16 cellular contexts compared by ENCODE assay signal in the genomic region with DNA sequence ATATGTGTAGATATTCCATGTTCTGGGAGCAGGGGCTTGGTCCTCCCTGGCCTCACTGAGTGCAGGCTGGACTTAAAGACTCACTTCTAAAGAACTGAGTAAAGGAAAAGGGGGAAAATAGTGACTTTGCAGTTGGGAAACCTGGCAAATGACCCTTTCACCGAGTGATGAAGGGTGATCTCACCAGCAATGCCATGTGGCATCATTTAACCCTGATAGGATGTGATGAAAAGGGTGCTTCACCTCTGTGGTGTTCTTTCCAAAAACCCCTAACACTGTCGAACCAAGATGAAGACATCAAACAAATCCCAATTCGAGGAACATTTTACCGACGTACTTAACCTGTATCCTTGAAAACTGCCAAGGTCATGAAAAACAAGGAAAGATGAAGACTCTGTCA.
A peak's percentile ranks its signal among the peaks of the same experiment; 100 is the strongest.
DNase-seq lines count a peak whose midpoint lies in the region; ATAC-seq and TF ChIP-seq lines count a peak whose summit lies in the region.
"Had no signal": no experiment of that assay in that cellular context is flagged by ENCODE, and none has a peak within 500 bp of the region (broad histone marks: within the 10 kb centered on the region; RNA-seq: fewer than 3 reads in every experiment).

No MANE protein-coding gene starts in this region.

- H3K4me1 ChIP-seq in SJSA1 (replicated peaks), result peaks cover 46% of the 10 kb centered on the region

- H3K4me1 Mint-ChIP-seq in activated T-cell treated with anti-CD3 and anti-CD28 coated beads, Interleukin-2, amount 50 U/mL, for 72 hours (ENCODE audit: low read depth), result peaks cover 45% of the 10 kb centered on the region
- H3K4me1 Mint-ChIP-seq in chondrocyte (ENCODE audit: low read depth), result peaks cover 30% of the 10 kb centered on the region

- no peaks in the 10 kb centered on the region for H3K9me3 ChIP-seq in SJSA1 (replicated peaks)

- no peak for DNase-seq in activated T-cell treated with anti-CD3 and anti-CD28 coated beads, Interleukin-2, amount 50 U/mL, for 72 hours
- DNase-seq in activated T-cell treated with anti-CD3 and anti-CD28 coated beads for 4 hours (no peak), SJSA1 (ENCODE audit: low read depth in 1 of 2, low spot score in 2 of 2) (no peak), fibroblast of mammary gland (ENCODE audit: low read depth) (peak; percentile 70), NCI-H2081 (lab: John Stamatoyannopoulos, UW) (no peak), chondrocyte (ENCODE audit: low spot score) (no peak), kidney glomerular epithelial cell (lab: John Stamatoyannopoulos, UW) (no peak)
- no peak for DNase-seq in stimulated activated CD8-positive, alpha-beta memory T cell treated with anti-CD3 and anti-CD28 coated beads, Interleukin-4, amount 100 ng/mL, for 48 hours
- DNase-seq: C1 segment of cervical spinal cord, DMS53, NCI-H2107, NCI-H226, NCI-H526 treated with DMSO at 0.1 percent for 48 hours, Right ventricle myocardium superior had no signal

- H3K27ac Mint-ChIP-seq in activated T-cell treated with anti-CD3 and anti-CD28 coated beads, Interleukin-2, amount 50 U/mL, for 72 hours, result peak overlapping the region; percentile 13
- H3K27ac Mint-ChIP-seq in chondrocyte (ENCODE audit: unreplicated experiment), result no peak overlapping the region

- H3K9me3 Mint-ChIP-seq in activated T-cell treated with anti-CD3 and anti-CD28 coated beads, Interleukin-2, amount 50 U/mL, for 72 hours, result no peaks in the 10 kb centered on the region
- H3K9me3 Mint-ChIP-seq in chondrocyte (ENCODE audit: low read depth), result no peaks in the 10 kb centered on the region

- TF ChIP-seq CTCF in fibroblast of mammary gland (conservative IDR thresholded peaks at IDR 0.05; ENCODE audit: control insufficient read depth, insufficient read depth, low read depth, low read length), result no peak
- no peak for TF ChIP-seq CTCF in chondrocyte (IDR thresholded peaks at IDR 0.05)

- peak overlapping the region; percentile 76 for H3K27ac ChIP-seq in SJSA1
- H3K27ac ChIP-seq: 22Rv1 had no signal

- no peak for ATAC-seq in activated T-cell treated with anti-CD3 and anti-CD28 coated beads, Interleukin-2, amount 50 U/mL, for 72 hours (replicated peaks in 1 of 2)
- ATAC-seq: GM12878 had no signal

- no peaks in the 10 kb centered on the region for H3K36me3 ChIP-seq in SJSA1

- H3K36me3 Mint-ChIP-seq in activated T-cell treated with anti-CD3 and anti-CD28 coated beads, Interleukin-2, amount 50 U/mL, for 72 hours (ENCODE audit: insufficient read depth in 2 of 2), result peaks cover 5 to 15% of the 10 kb centered on the region in 2 donors
- no peaks in the 10 kb centered on the region for H3K36me3 Mint-ChIP-seq in chondrocyte (ENCODE audit: low read depth)

- no peaks in the 10 kb centered on the region for H3K27me3 ChIP-seq in SJSA1 (replicated peaks)

- H3K4me3 Mint-ChIP-seq in activated T-cell treated with anti-CD3 and anti-CD28 coated beads, Interleukin-2, amount 50 U/mL, for 72 hours, result no peak overlapping the region
- no peak overlapping the region for H3K4me3 Mint-ChIP-seq in chondrocyte (ENCODE audit: unreplicated experiment)

- H3K4me3 ChIP-seq in SJSA1 (no peak overlapping the region), fibroblast of mammary gland (ENCODE audit: control insufficient read depth, low read depth, low read length) (no peak overlapping the region)
- H3K4me3 ChIP-seq: GM12878 had no signal

- no peaks in the 10 kb centered on the region for H3K27me3 Mint-ChIP-seq in activated T-cell treated with anti-CD3 and anti-CD28 coated beads, Interleukin-2, amount 50 U/mL, for 72 hours (ENCODE audit: low read depth)
- H3K27me3 Mint-ChIP-seq in chondrocyte (ENCODE audit: low read depth), result no peaks in the 10 kb centered on the region
